8 cellular contexts compared by ENCODE assay signal in the genomic region with DNA sequence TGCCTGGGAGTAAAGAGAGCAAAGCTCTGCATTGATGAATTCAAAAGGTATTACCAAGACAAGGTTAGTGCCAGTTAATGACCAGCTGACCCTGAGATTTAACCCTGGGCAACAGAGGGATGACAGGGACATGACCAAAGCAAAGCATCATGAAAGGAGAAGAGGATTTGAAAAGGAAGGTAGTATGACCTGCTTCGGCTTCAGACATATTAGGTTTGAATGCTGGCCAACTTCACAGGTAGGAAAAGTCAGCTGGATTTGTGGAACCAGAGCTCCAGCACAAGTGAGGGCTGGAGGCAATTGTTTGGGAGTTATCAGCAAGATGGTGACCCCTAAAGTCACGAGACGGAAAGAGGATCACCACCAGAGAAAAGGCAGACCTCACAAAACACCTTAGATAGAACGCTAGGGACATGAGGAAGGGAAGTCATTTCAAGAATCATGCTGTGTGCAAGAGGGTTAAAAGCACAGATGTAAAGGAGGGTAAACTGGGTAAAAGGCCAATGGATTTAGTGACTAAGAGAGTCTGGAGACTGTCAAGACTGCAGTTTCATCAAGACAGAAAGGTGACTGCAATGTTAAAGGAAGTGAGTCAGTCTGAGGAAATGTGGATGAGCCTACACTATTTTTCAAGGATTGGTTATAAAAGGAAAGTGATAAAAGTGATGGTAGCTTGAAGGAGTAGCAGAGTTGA. TPM values are rescaled to one million over a fixed set of nuclear protein-coding genes. Genes with fewer than 3 reads are reported as not detected.
DNase-seq lines count a peak whose midpoint lies in the region; ATAC-seq, FAIRE-seq and TF ChIP-seq lines count a peak whose summit lies in the region.

No MANE protein-coding gene starts in this region.

- peaks cover 11% of the 10 kb centered on the region for H4K20me1 ChIP-seq in osteoblast (ENCODE audit: insufficient read depth, low read length)

- TF ChIP-seq CTCF in astrocyte of the cerebellum (IDR thresholded peaks at IDR 0.05; ENCODE audit: low read depth, low read length, missing control alignments) (no peak), osteoblast (IDR thresholded peaks at IDR 0.05; ENCODE audit: extremely low read depth, low read depth, low read length) (no peak), natural killer cell (IDR thresholded peaks at IDR 0.05) (no peak)

- ATAC-seq in HG03103 (IDR thresholded peaks at IDR 0.05; ENCODE audit: low read depth, unreplicated experiment) = peak; percentile 43
- ATAC-seq in HG02840 (IDR thresholded peaks at IDR 0.05; ENCODE audit: low FRiP score, unreplicated experiment) = no peak
- ATAC-seq in natural killer cell = no peak

- peak overlapping the region; percentile 69 for H3K4me2 ChIP-seq in osteoblast (ENCODE audit: insufficient read depth, low read length)

- intact Hi-C loops in natural killer cell (cut with micrococcal nuclease) = no loop called here

- peaks cover 39% of the 10 kb centered on the region for H3K36me3 ChIP-seq in osteoblast (ENCODE audit: insufficient read depth, low read length)

- no peaks in the 10 kb centered on the region for H3K4me1 Mint-ChIP-seq in natural killer cell

- H3K9me3 Mint-ChIP-seq in natural killer cell = no peaks in the 10 kb centered on the region

- no peak overlapping the region for H3K4me3 Mint-ChIP-seq in natural killer cell

- no peaks in the 10 kb centered on the region for H3K9me3 ChIP-seq in osteoblast (ENCODE audit: low read depth, low read length)

- peak; percentile 67 for FAIRE-seq in GM12891 (lab: Jason Lieb, UNC)

- DNase-seq in GM12891 (ENCODE audit: insufficient read length, low spot score) (no peak), astrocyte of the cerebellum (ENCODE audit: low read depth) (peak; percentile 63), osteoblast (ENCODE audit: insufficient read length, low spot score, missing footprints) (peak; percentile 66), NCI-H1105 treated with DMSO at 0.1 percent for 48 hours (lab: John Stamatoyannopoulos, UW) (no peak), natural killer cell (no peak), ureter (ENCODE audit: low spot score) (no peak)

- in situ Hi-C loops in astrocyte of the cerebellum (cut with HindIII; ENCODE audit: low sequenced_read_pairs) = no loop called here

- peak overlapping the region; percentile 84 for H3K27ac ChIP-seq in osteoblast (ENCODE audit: low read depth, low read length)

- peaks cover 77% of the 10 kb centered on the region for H3K4me1 ChIP-seq in osteoblast (ENCODE audit: insufficient read depth, low read length)

- H3K36me3 Mint-ChIP-seq in natural killer cell = no peaks in the 10 kb centered on the region

- H3K27me3 Mint-ChIP-seq in natural killer cell (ENCODE audit: low read depth in 2 of 2) = no peaks in the 10 kb centered on the region

- peaks cover 86% of the 10 kb centered on the region for H3K79me2 ChIP-seq in osteoblast (ENCODE audit: insufficient read depth, low read length)

- H3K4me3 ChIP-seq in astrocyte of the cerebellum (ENCODE audit: low read depth, low read length) = no peak overlapping the region
- H3K4me3 ChIP-seq in osteoblast (ENCODE audit: insufficient read depth, low read length) = peak overlapping the region; percentile 30

- H2AFZ ChIP-seq in osteoblast (ENCODE audit: low read length) = no peak overlapping the region

- no peak for TF ChIP-seq POLR2A in GM12891 (IDR thresholded peaks at IDR 0.05; ENCODE audit: low read depth, low read length)

- H3K27me3 ChIP-seq in osteoblast (ENCODE audit: insufficient read depth, low read length) = no peaks in the 10 kb centered on the region

- no peak overlapping the region for H3K27ac Mint-ChIP-seq in natural killer cell

TF ChIP-seq in GM12891, 5 proteins besides CTCF, POLR2A, EP300 and RAD21:
- TF ChIP-seq SPI1 (IDR thresholded peaks at IDR 0.05; ENCODE audit: low read depth, low read length) (peak; percentile 30; the same call in 1 of the 2 replicates), PAX5 (IDR thresholded peaks at IDR 0.05; ENCODE audit: insufficient read depth, low read length, severe bottlenecking) (no peak)

RNA-seq across cellular contexts. Expression of gene SH3RF1, which starts 45.6 kb away (rescaled TPM):
- 3.7 TPM for polyA plus RNA-seq in GM12891 (2012; ENCODE audit: low read depth, missing spikeins)
- total RNA-seq in osteoblast (33.0 and 37.6 TPM in 2 replicates), natural killer cell (1 to 10 TPM in 2 of 3 donors, under 1 TPM in 1; 0.54 to 2.4 (median 1.6) TPM), ureter (33.2 TPM)

Comparison
In these comparisons a context has a peak if more than half of its experiments do, and no peak if none do; other contexts are left out.
1. DNase-seq: peak in astrocyte of the cerebellum (single experiment) and osteoblast (single experiment); none in GM12891 (single experiment), NCI-H1105 treated with DMSO at 0.1 percent for 48 hours (single experiment), natural killer cell (single experiment) and ureter (single experiment).
2. RNA of gene SH3RF1, which starts 45.6 kb away (total RNA-seq): 33.0 to 37.6 TPM in osteoblast and 33.2 TPM in ureter (single experiment); 0.54 to 2.4 TPM in natural killer cell; every median in the first group is over 10 times any median in the second.